12 cellular contexts compared by ENCODE assay signal in genomic region chr16:4676826-4677225, GRCh38. TPM values are rescaled to one million over a fixed set of nuclear protein-coding genes. Genes with fewer than 3 reads are reported as not detected.
DNase-seq lines count a peak whose midpoint lies in the region; ATAC-seq, FAIRE-seq and TF ChIP-seq lines count a peak whose summit lies in the region.
"Had no signal": no experiment of that assay in that cellular context is flagged by ENCODE, and none has a peak within 500 bp of the region (broad histone marks: within the 10 kb centered on the region; RNA-seq: fewer than 3 reads in every experiment).

No MANE protein-coding gene starts in this region.

- FAIRE-seq in GM19239 (lab: Jason Lieb, UNC), result no peak

- H3K9me3 ChIP-seq in thyroid gland (no peaks in the 10 kb centered on the region), A673 (ENCODE audit: low read depth, low read length, poor library complexity, severe bottlenecking) (no peaks in the 10 kb centered on the region)
- H3K9me3 ChIP-seq: breast epithelium, lower lobe of right lung had no signal

- ATAC-seq in activated naive CD8-positive, alpha-beta T cell treated with anti-CD3 and anti-CD28 coated beads, Interleukin-2, amount 50 U/mL, for 24 hours, result peak; percentile 3

- no peak for TF ChIP-seq POLR2A in thyroid gland (IDR thresholded peaks at IDR 0.05)

- WGBS in thyroid gland, 2 donors, result 74 to 79% methylated on average over 11 of the region's 11 CpGs

- intact Hi-C loops in thyroid gland (cut with DNase I), result no loop called here
- intact Hi-C loops in A673 (cut with micrococcal nuclease; ENCODE audit: unreplicated experiment), result no loop called here

- no peaks in the 10 kb centered on the region for H3K36me3 Mint-ChIP-seq in activated naive CD4-positive, alpha-beta T cell treated with anti-CD3 and anti-CD28 coated beads, Interleukin-2, amount 50 U/mL, for 24 hours
- peaks cover 9% of the 10 kb centered on the region for H3K36me3 Mint-ChIP-seq in activated naive CD8-positive, alpha-beta T cell treated with anti-CD3 and anti-CD28 coated beads, Interleukin-2, amount 50 U/mL, for 24 hours (ENCODE audit: low read depth)

- no peak for TF ChIP-seq CTCF in thyroid gland (IDR thresholded peaks at IDR 0.05)
- TF ChIP-seq CTCF in A673 (conservative IDR thresholded peaks at IDR 0.05; ENCODE audit: low read depth, low read length), result no peak

- peak overlapping the region in 2 of 3 donors; percentile 44 to 55 for H3K27ac ChIP-seq in thyroid gland
- no peak overlapping the region for H3K27ac ChIP-seq in A673 (ENCODE audit: low read depth, low read length, poor library complexity, severe bottlenecking)
- H3K27ac ChIP-seq: hepatocyte had no signal

- no peaks in the 10 kb centered on the region for H3K9me3 Mint-ChIP-seq in activated naive CD4-positive, alpha-beta T cell treated with anti-CD3 and anti-CD28 coated beads, Interleukin-2, amount 50 U/mL, for 24 hours
- no peaks in the 10 kb centered on the region for H3K9me3 Mint-ChIP-seq in activated naive CD8-positive, alpha-beta T cell treated with anti-CD3 and anti-CD28 coated beads, Interleukin-2, amount 50 U/mL, for 24 hours

- H3K4me3 Mint-ChIP-seq in activated naive CD4-positive, alpha-beta T cell treated with anti-CD3 and anti-CD28 coated beads, Interleukin-2, amount 50 U/mL, for 24 hours, result peak overlapping the region; percentile 15
- H3K4me3 Mint-ChIP-seq in activated naive CD8-positive, alpha-beta T cell treated with anti-CD3 and anti-CD28 coated beads, Interleukin-2, amount 50 U/mL, for 24 hours, result peak overlapping the region; percentile 67

- BruUV-seq in A673 (replicated peaks; lab: Mats Ljungman, UMichigan), result no TSS peak

- peak overlapping the region; percentile 97 for H3K27ac Mint-ChIP-seq in activated naive CD4-positive, alpha-beta T cell treated with anti-CD3 and anti-CD28 coated beads, Interleukin-2, amount 50 U/mL, for 24 hours
- H3K27ac Mint-ChIP-seq in activated naive CD8-positive, alpha-beta T cell treated with anti-CD3 and anti-CD28 coated beads, Interleukin-2, amount 50 U/mL, for 24 hours, result peak overlapping the region; percentile 95

- H3K4me1 ChIP-seq in thyroid gland (peaks cover 26 to 31% of the 10 kb centered on the region in 2 donors), A673 (ENCODE audit: insufficient read depth, low read length, poor library complexity, severe bottlenecking) (peaks cover 7% of the 10 kb centered on the region)

- H3K36me3 ChIP-seq in thyroid gland (peaks cover 10 to 11% of the 10 kb centered on the region in 2 donors), A673 (ENCODE audit: insufficient read depth, low read length, poor library complexity, severe bottlenecking) (no peaks in the 10 kb centered on the region)
- H3K36me3 ChIP-seq: breast epithelium had no signal

- no peak for DNase-seq in activated naive CD4-positive, alpha-beta T cell (lab: John Stamatoyannopoulos, UW)
- no peak for DNase-seq in activated naive CD8-positive, alpha-beta T cell treated with anti-CD3 and anti-CD28 coated beads, Interleukin-2, amount 50 U/mL, for 24 hours
- DNase-seq in mucosa of gallbladder (ENCODE audit: low spot score), result peak; percentile 67
- DNase-seq in thyroid gland, result no peak
- no peak for DNase-seq in NCI-H2171 (lab: John Stamatoyannopoulos, UW)
- DNase-seq in A673 (ENCODE audit: low spot score), result no peak
- DNase-seq in GM19239 (ENCODE audit: insufficient read length, low spot score), result no peak
- DNase-seq: NCI-H2081 had no signal

- POLR2A ChIA-PET in A673 (lab: Charles Lee; ENCODE audit: low non-redundant PET), result no interaction called here

- CTCF ChIA-PET in A673 (lab: Charles Lee), result no interaction called here

- H3K4me3 ChIP-seq in thyroid gland (replicated peaks in 1 of 3), result no peak overlapping the region
- H3K4me3 ChIP-seq in A673 (ENCODE audit: low read depth, low read length, poor library complexity, severe bottlenecking), result no peak overlapping the region
- H3K4me3 ChIP-seq: breast epithelium, hepatocyte, lower lobe of right lung had no signal

- H3K27me3 ChIP-seq in thyroid gland (no peaks in the 10 kb centered on the region), A673 (replicated peaks; ENCODE audit: insufficient read depth, low read depth, low read length, poor library complexity) (no peaks in the 10 kb centered on the region)
- H3K27me3 ChIP-seq: breast epithelium, hepatocyte had no signal

- peaks cover 26% of the 10 kb centered on the region for H3K4me1 Mint-ChIP-seq in activated naive CD4-positive, alpha-beta T cell treated with anti-CD3 and anti-CD28 coated beads, Interleukin-2, amount 50 U/mL, for 24 hours
- H3K4me1 Mint-ChIP-seq in activated naive CD8-positive, alpha-beta T cell treated with anti-CD3 and anti-CD28 coated beads, Interleukin-2, amount 50 U/mL, for 24 hours, result peaks cover 32% of the 10 kb centered on the region

- H3K27me3 Mint-ChIP-seq in activated naive CD4-positive, alpha-beta T cell treated with anti-CD3 and anti-CD28 coated beads, Interleukin-2, amount 50 U/mL, for 24 hours, result no peaks in the 10 kb centered on the region
- no peaks in the 10 kb centered on the region for H3K27me3 Mint-ChIP-seq in activated naive CD8-positive, alpha-beta T cell treated with anti-CD3 and anti-CD28 coated beads, Interleukin-2, amount 50 U/mL, for 24 hours

RNA-seq across cellular contexts. Expression of gene NUDT16L1, which starts 16.5 kb away (rescaled TPM):
- total RNA-seq in mucosa of gallbladder (67.0 TPM), thyroid gland (10 to 100 TPM; 27.0 to 61.1 (median 38.9) TPM), A673 (2021) (29.7 and 33.8 TPM in 2 replicates)

RNA-seq across cellular contexts. Expression of gene MGRN1, which starts 52.2 kb away (rescaled TPM):
- total RNA-seq in mucosa of gallbladder, result 127 TPM
- total RNA-seq in thyroid gland, result 10 to 100 TPM; 32.5 to 86.4 (median 57.6) TPM
- 54.6 and 61.4 TPM in 2 replicates for total RNA-seq in A673 (2021)

RNA-seq across cellular contexts. Expression of gene ANKS3, which starts 57.2 kb away (rescaled TPM):
- 27.1 TPM for total RNA-seq in mucosa of gallbladder
- 10 to 100 TPM; 22.9 to 35.3 (median 25.1) TPM for total RNA-seq in thyroid gland
- 26.9 and 30.3 TPM in 2 replicates for total RNA-seq in A673 (2021)

RNA-seq across cellular contexts. Expression of gene DNAAF8, which starts 57.5 kb away (rescaled TPM):
- total RNA-seq in mucosa of gallbladder (2.5 TPM), thyroid gland (1 to 10 TPM in 3 of 4 donors, under 1 TPM in 1; 0.25 to 4.1 (median 2.8) TPM), A673 (2021) (0.15 and 0.72 TPM in 2 replicates)
